1 cellular context compared by ENCODE assay signal in the genomic region with DNA sequence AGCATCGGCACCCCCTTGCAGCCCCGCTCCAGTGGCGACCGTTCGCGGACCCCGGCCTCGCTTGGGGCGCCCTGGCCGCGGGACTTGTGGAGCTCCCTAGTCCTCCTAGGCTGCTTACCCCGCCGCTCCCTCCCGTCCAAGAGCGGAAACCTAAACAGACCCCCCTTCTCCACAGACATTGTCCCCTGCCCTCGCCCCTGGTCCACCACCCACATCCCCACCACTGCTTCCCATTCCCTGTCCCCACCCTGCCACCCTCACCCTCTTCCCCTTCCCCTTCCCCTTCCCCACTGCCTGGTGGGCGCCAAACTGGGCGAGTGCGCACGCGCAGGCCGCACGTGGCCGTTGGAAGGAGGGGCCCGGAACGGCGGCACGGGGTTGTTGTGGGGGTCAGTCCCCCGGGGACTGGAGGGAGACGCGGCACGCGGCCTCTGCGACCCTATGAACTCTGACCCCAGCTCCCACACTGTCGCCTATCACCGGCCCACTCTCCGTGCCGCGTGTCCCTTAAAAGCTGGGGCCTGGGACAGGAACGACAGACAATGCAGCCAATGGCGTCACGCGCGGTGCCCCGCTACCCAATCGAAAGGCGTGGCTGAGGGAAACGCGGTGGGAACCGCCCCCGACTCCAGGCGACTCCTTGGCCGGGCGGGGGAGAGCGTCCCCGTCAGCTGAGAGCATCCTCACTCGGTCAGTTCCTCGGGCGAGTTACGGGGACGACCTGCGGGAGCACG.
TF ChIP-seq lines count a peak whose summit lies in the region.

Gene SNX32 (plus strand): TSS at position 667 of the 734 bp plus-strand sequence. CDS start 103 bp downstream, outside the sequence.

TF ChIP-seq in IMR-90, 13 proteins besides CTCF, POLR2A, EP300 and RAD21:
- TF ChIP-seq MXI1 (IDR thresholded peaks at IDR 0.05; ENCODE audit: borderline replicate concordance, low read depth, low read length) (peak; percentile 40; the same call in 1 of the 2 replicates), RFX5 (IDR thresholded peaks at IDR 0.05; ENCODE audit: low read depth, low read length) (no peak), FOS (IDR thresholded peaks at IDR 0.05; ENCODE audit: low read depth, low read length) (peak; percentile 76; the same call in 1 of the 2 replicates), BHLHE40 (IDR thresholded peaks at IDR 0.05; ENCODE audit: low read depth, low read length) (peak; percentile 60), MAZ (IDR thresholded peaks at IDR 0.05; ENCODE audit: borderline replicate concordance, low read depth, low read length) (peak; percentile 97), CHD1 (IDR thresholded peaks at IDR 0.05; ENCODE audit: low read depth, low read length) (no peak)
- TF ChIP-seq, protein P1, sequence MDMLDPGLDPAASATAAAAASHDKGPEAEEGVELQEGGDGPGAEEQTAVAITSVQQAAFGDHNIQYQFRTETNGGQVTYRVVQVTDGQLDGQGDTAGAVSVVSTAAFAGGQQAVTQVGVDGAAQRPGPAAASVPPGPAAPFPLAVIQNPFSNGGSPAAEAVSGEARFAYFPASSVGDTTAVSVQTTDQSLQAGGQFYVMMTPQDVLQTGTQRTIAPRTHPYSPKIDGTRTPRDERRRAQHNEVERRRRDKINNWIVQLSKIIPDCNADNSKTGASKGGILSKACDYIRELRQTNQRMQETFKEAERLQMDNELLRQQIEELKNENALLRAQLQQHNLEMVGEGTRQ (IDR thresholded peaks at IDR 0.05; ENCODE audit: low read depth, low read length), result peak; percentile 87
